1 cellular context compared by ENCODE assay signal in the genomic region with DNA sequence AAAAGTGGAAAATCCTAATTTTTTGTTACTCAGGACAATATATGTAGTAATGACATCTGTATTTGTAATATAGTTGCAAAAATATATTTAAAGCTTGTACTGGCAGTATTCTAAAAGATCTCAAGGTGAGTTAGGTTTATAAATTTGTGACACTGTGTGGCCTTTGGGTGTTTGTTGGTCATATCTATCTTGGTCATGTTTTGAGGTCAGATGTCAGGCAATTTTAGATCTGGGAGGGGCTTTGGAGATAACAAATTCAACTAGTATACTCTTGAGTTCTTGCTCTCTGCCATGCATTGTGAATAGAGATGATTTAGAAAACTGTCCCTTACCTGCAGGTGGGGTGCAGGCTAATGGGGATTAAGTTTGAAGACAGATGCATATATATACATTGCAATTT.
TF ChIP-seq lines count a peak whose summit lies in the region.

No MANE protein-coding gene starts in this region.

TF ChIP-seq in neural cell, 6 proteins besides CTCF, POLR2A, EP300 and RAD21:
- no peak for TF ChIP-seq SMC3 (conservative IDR thresholded peaks at IDR 0.05; ENCODE audit: poor library complexity)
- TF ChIP-seq, protein P1, sequence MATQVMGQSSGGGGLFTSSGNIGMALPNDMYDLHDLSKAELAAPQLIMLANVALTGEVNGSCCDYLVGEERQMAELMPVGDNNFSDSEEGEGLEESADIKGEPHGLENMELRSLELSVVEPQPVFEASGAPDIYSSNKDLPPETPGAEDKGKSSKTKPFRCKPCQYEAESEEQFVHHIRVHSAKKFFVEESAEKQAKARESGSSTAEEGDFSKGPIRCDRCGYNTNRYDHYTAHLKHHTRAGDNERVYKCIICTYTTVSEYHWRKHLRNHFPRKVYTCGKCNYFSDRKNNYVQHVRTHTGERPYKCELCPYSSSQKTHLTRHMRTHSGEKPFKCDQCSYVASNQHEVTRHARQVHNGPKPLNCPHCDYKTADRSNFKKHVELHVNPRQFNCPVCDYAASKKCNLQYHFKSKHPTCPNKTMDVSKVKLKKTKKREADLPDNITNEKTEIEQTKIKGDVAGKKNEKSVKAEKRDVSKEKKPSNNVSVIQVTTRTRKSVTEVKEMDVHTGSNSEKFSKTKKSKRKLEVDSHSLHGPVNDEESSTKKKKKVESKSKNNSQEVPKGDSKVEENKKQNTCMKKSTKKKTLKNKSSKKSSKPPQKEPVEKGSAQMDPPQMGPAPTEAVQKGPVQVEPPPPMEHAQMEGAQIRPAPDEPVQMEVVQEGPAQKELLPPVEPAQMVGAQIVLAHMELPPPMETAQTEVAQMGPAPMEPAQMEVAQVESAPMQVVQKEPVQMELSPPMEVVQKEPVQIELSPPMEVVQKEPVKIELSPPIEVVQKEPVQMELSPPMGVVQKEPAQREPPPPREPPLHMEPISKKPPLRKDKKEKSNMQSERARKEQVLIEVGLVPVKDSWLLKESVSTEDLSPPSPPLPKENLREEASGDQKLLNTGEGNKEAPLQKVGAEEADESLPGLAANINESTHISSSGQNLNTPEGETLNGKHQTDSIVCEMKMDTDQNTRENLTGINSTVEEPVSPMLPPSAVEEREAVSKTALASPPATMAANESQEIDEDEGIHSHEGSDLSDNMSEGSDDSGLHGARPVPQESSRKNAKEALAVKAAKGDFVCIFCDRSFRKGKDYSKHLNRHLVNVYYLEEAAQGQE (IDR thresholded peaks at IDR 0.05; ENCODE audit: borderline replicate concordance), result no peak
- TF ChIP-seq POLR2AphosphoS5 (IDR thresholded peaks at IDR 0.05), result no peak
- no peak for TF ChIP-seq EZH2 (IDR thresholded peaks at IDR 0.05; ENCODE audit: borderline replicate concordance, insufficient read depth, low read length, poor library complexity, severe bottlenecking)
- no peak for TF ChIP-seq TAF1 (IDR thresholded peaks at IDR 0.05; ENCODE audit: low read depth)
- no peak for TF ChIP-seq MXI1 (conservative IDR thresholded peaks at IDR 0.05; ENCODE audit: poor library complexity, severe bottlenecking)
